Comparison of ENCODE assay signal across 25 cellular contexts in the genomic region with DNA sequence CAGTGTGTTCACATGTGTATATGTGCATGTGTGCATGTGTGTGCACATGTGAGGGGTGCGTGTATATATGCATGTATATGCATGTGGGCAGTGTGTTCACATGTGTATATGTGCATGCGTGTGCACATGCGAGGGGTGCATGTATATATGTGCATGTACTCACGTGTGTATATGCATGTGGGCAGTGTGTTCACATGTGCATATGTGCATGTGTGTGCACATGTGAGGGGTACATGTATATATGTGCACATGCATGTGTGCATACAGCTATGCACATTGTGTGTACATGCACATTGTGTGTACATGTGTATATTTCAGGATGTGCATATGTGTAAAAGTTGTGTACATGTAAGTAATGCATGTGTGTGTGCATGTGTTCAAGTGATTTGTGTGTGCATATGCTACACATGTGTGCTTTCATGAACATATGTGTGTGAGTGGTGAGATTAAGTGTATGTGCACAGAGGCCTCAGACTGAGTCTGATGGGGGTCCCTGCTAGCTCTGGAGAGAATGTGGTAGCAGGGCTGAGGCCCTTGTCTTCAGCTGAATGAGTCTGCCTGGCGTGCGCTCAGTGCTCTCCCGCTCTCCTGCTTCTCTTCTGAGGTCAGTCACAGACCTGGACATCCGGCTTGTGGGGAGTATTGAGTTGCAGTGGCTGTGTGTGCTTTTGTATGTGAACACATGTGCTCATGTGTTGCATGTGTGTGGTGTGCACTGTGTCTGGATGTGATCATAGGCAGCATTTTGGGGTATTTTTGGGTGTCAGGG. TPM values are rescaled to one million over a fixed set of nuclear protein-coding genes. Genes with fewer than 3 reads are reported as not detected.
"Had no signal": no experiment of that assay in that cellular context is flagged by ENCODE, and none has a peak within 500 bp of the region (broad histone marks: within the 10 kb centered on the region; RNA-seq: fewer than 3 reads in every experiment).

No MANE protein-coding gene starts in this region.

- H3K36me3 ChIP-seq: heart left ventricle, pancreas, thoracic aorta had no signal

- H3K27ac ChIP-seq: heart left ventricle, pancreas, psoas muscle, thoracic aorta had no signal

- H3K27ac Mint-ChIP-seq: activated B cell treated with CpG ODN at 0.5 μM for 24 hours; activated CD4-positive, alpha-beta T cell treated with anti-CD3 and anti-CD28 coated beads for 36 hours; activated naive CD4-positive, alpha-beta T cell treated with anti-CD3 and anti-CD28 coated beads for 36 hours; activated naive CD8-positive, alpha-beta T cell treated with anti-CD3 and anti-CD28 coated beads, Interleukin-2, amount 50 U/mL, for 24 hours; nephron; T-helper 2 cell treated with Interferon-gamma antibody and Interleukin-4, amounts not matched to agents 5 μg/mL and 100 μg/mL, for 36 hours; type B pancreatic cell had no signal

- H3K36me3 Mint-ChIP-seq: type B pancreatic cell had no signal

- H3K4me1 Mint-ChIP-seq: activated B cell treated with CpG ODN at 0.5 μM for 24 hours; activated CD4-positive, alpha-beta T cell treated with anti-CD3 and anti-CD28 coated beads for 36 hours; activated naive CD8-positive, alpha-beta T cell treated with anti-CD3 and anti-CD28 coated beads, Interleukin-2, amount 50 U/mL, for 24 hours; nephron had no signal

- H3K4me3 ChIP-seq: heart left ventricle, lung, pancreas, psoas muscle, thoracic aorta had no signal

- DNase-seq: activated B cell treated with CpG ODN at 0.5 μM for 24 hours; activated CD4-positive, alpha-beta T cell treated with anti-CD3 and anti-CD28 coated beads for 36 hours; activated effector memory CD4-positive, alpha-beta T cell treated with Interleukin-2 at 50 U/mL for 16 hours; activated naive CD4-positive, alpha-beta T cell treated with anti-CD3 and anti-CD28 coated beads for 36 hours; activated naive CD8-positive, alpha-beta T cell treated with anti-CD3 and anti-CD28 coated beads, Interleukin-2, amount 50 U/mL, for 24 hours; activated T-cell treated with anti-CD3 and anti-CD28 coated beads for 4 hours; amygdala; central memory CD4-positive, alpha-beta T cell; foreskin fibroblast; kidney glomerular epithelial cell; mesendoderm; pancreas; psoas muscle; stimulated activated CD4-positive, alpha-beta T cell treated with anti-CD3 and anti-CD28 coated beads, Interleukin-2, amount 100 ng/mL, for 48 hours; stimulated activated naive CD4-positive, alpha-beta T cell treated with Interleukin-2 at 50 U/mL for 16 hours; T-helper 1 cell had no signal

- H3K4me1 ChIP-seq: heart left ventricle, pancreas, psoas muscle had no signal

- H3K9me3 ChIP-seq: pancreas, psoas muscle had no signal

- FAIRE-seq: pancreas had no signal

- ATAC-seq: activated CD4-positive, alpha-beta T cell treated with anti-CD3 and anti-CD28 coated beads for 36 hours; activated naive CD8-positive, alpha-beta T cell treated with anti-CD3 and anti-CD28 coated beads, Interleukin-2, amount 50 U/mL, for 24 hours; esophagus mucosa; heart left ventricle; left lobe of liver; pancreas; psoas muscle had no signal

- H3K27me3 ChIP-seq: pancreas had no signal

- H3K27me3 Mint-ChIP-seq: activated B cell treated with CpG ODN at 0.5 μM for 24 hours had no signal

- H3K4me3 Mint-ChIP-seq: activated B cell treated with CpG ODN at 0.5 μM for 24 hours; activated CD4-positive, alpha-beta T cell treated with anti-CD3 and anti-CD28 coated beads for 36 hours; activated naive CD4-positive, alpha-beta T cell treated with anti-CD3 and anti-CD28 coated beads for 36 hours; activated naive CD8-positive, alpha-beta T cell treated with anti-CD3 and anti-CD28 coated beads, Interleukin-2, amount 50 U/mL, for 24 hours; nephron; T-helper 2 cell treated with Interferon-gamma antibody and Interleukin-4, amounts not matched to agents 5 μg/mL and 100 μg/mL, for 36 hours; type B pancreatic cell had no signal

RNA-seq across cellular contexts. Expression of gene MYT1, which starts 19.9 kb away (rescaled TPM):
- total RNA-seq: esophagus mucosa, left lobe of liver, mononuclear cell, psoas muscle, thoracic aorta had no signal

RNA-seq across cellular contexts. Expression of gene NPBWR2, which starts 37.0 kb away (rescaled TPM):
- total RNA-seq: activated B cell treated with CpG ODN at 0.5 μM for 24 hours; activated CD4-positive, alpha-beta T cell treated with anti-CD3 and anti-CD28 coated beads for 36 hours; activated naive CD4-positive, alpha-beta T cell treated with anti-CD3 and anti-CD28 coated beads for 36 hours; esophagus mucosa; heart left ventricle; left lobe of liver; lung; mononuclear cell; pancreas; psoas muscle; thoracic aorta had no signal
- polyA plus RNA-seq: heart left ventricle, lung, pancreas, psoas muscle had no signal
